Comparison of ENCODE assay signal across 14 cellular contexts in the genomic region with DNA sequence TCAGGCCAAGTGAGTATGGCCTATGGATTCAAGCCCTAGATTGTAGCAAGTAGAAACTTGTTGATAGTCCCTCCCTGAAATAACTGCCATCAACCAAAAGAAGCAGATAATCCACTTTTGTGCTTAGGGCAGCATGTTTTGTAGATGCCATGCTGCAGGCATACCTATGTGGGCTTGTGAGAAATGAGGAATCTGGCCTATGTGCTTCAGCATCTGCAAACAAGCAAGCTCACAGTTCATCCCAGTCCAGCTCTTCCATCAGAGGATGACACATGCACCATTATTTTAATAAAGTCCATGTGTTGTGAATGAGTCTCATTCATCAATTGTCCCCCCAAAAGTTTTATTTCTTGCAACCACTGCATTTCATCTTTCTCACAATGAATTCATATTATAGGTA.
DNase-seq lines count a peak whose midpoint lies in the region; ATAC-seq and TF ChIP-seq lines count a peak whose summit lies in the region.
"Had no signal": no experiment of that assay in that cellular context is flagged by ENCODE, and none has a peak within 500 bp of the region (broad histone marks: within the 10 kb centered on the region; RNA-seq: fewer than 3 reads in every experiment).

No MANE protein-coding gene starts in this region.

- H3K27me3 ChIP-seq in neural progenitor cell: no peaks in the 10 kb centered on the region
- H3K27me3 ChIP-seq: cardiac muscle cell had no signal

- H2AFZ ChIP-seq in neural progenitor cell (replicated peaks): no peak overlapping the region

- no peaks in the 10 kb centered on the region for H4K20me1 ChIP-seq in neural progenitor cell (ENCODE audit: low read depth)

- H3K27ac ChIP-seq in neural progenitor cell: no peak overlapping the region
- H3K27ac ChIP-seq: cardiac muscle cell had no signal

- H3K4me3 Mint-ChIP-seq in natural killer cell treated with Interleukin-12 subunit alpha and Interleukin-12 subunit beta and Interleukin-15 and Interleukin-18, amount 100 ng/mL, for 72 hours: peak overlapping the region; percentile 43
- H3K4me3 Mint-ChIP-seq in natural killer cell: no peak overlapping the region
- H3K4me3 Mint-ChIP-seq in activated naive CD8-positive, alpha-beta T cell treated with anti-CD3 and anti-CD28 coated beads for 36 hours: no peak overlapping the region
- no peak overlapping the region for H3K4me3 Mint-ChIP-seq in neural progenitor cell
- H3K4me3 Mint-ChIP-seq: T-helper 1 cell treated with Interleukin-12 subunit alpha and Interleukin-12 subunit beta and Interleukin-4 antibody, amounts not matched to agents 30 μg/mL and 1 μg/mL, for 36 hours had no signal

- no peak overlapping the region for H3K9ac ChIP-seq in neural progenitor cell

- ATAC-seq in natural killer cell treated with Interleukin-12 subunit alpha and Interleukin-12 subunit beta and Interleukin-15 and Interleukin-18, amount 100 ng/mL, for 72 hours: no peak
- no peak for ATAC-seq in natural killer cell

- H3K36me3 ChIP-seq in neural progenitor cell: no peaks in the 10 kb centered on the region
- H3K36me3 ChIP-seq: cardiac muscle cell had no signal

- no peak overlapping the region for H3K4me2 ChIP-seq in neural progenitor cell

- peaks cover 20 to 23% of the 10 kb centered on the region in 2 donors for H3K4me1 Mint-ChIP-seq in natural killer cell treated with Interleukin-12 subunit alpha and Interleukin-12 subunit beta and Interleukin-15 and Interleukin-18, amount 100 ng/mL, for 72 hours (ENCODE audit: low read depth in 2 of 2)
- peaks cover 0 to 4% of the 10 kb centered on the region in 2 donors for H3K4me1 Mint-ChIP-seq in natural killer cell
- peaks cover 13% of the 10 kb centered on the region for H3K4me1 Mint-ChIP-seq in activated naive CD8-positive, alpha-beta T cell treated with anti-CD3 and anti-CD28 coated beads for 36 hours
- peaks cover 2% of the 10 kb centered on the region for H3K4me1 Mint-ChIP-seq in neural progenitor cell

- no peak for DNase-seq in natural killer cell treated with Interleukin-12 subunit alpha and Interleukin-12 subunit beta and Interleukin-15 and Interleukin-18, amount 100 ng/mL, for 72 hours (ENCODE audit: low spot score)
- DNase-seq in natural killer cell: no peak
- no peak for DNase-seq in activated naive CD8-positive, alpha-beta T cell treated with anti-CD3 and anti-CD28 coated beads for 36 hours
- peak; percentile 83 to 86 for DNase-seq in foreskin fibroblast
- no peak for DNase-seq in HuH-7 (ENCODE audit: low spot score)
- no peak for DNase-seq in NCI-H2029 treated with DMSO at 0.1 percent for 48 hours (lab: John Stamatoyannopoulos, UW)
- DNase-seq in neural progenitor cell (ENCODE audit: low spot score): no peak
- DNase-seq in NCI-H748 (lab: John Stamatoyannopoulos, UW; ENCODE audit: unreplicated experiment): no peak
- DNase-seq: activated CD4-positive, alpha-beta T cell treated with anti-CD3 and anti-CD28 coated beads, Interleukin-2, amount 50 U/mL, for 48 hours; C1 segment of cervical spinal cord; GOT3 had no signal

- peaks cover 10% of the 10 kb centered on the region for H3K9me3 Mint-ChIP-seq in natural killer cell treated with Interleukin-12 subunit alpha and Interleukin-12 subunit beta and Interleukin-15 and Interleukin-18, amount 100 ng/mL, for 72 hours
- H3K9me3 Mint-ChIP-seq in natural killer cell (peaks cover 0 to 2% of the 10 kb centered on the region in 2 donors), neural progenitor cell (peaks cover 3% of the 10 kb centered on the region)
- H3K9me3 Mint-ChIP-seq in activated naive CD8-positive, alpha-beta T cell treated with anti-CD3 and anti-CD28 coated beads for 36 hours: peaks cover 8% of the 10 kb centered on the region

- peak overlapping the region; percentile 77 to 78 for H3K27ac Mint-ChIP-seq in natural killer cell treated with Interleukin-12 subunit alpha and Interleukin-12 subunit beta and Interleukin-15 and Interleukin-18, amount 100 ng/mL, for 72 hours
- H3K27ac Mint-ChIP-seq in natural killer cell (no peak overlapping the region), neural progenitor cell (no peak overlapping the region)
- H3K27ac Mint-ChIP-seq in activated naive CD8-positive, alpha-beta T cell treated with anti-CD3 and anti-CD28 coated beads for 36 hours: peak overlapping the region; percentile 27
- H3K27ac Mint-ChIP-seq: T-helper 1 cell treated with Interleukin-12 subunit alpha and Interleukin-12 subunit beta and Interleukin-4 antibody, amounts not matched to agents 30 μg/mL and 1 μg/mL, for 36 hours had no signal

- H3F3A ChIP-seq in neural progenitor cell (ENCODE audit: low read depth): no peaks in the 10 kb centered on the region

- intact Hi-C loops in natural killer cell (cut with micrococcal nuclease): no loop called here

- peaks cover 26% of the 10 kb centered on the region for H3K36me3 Mint-ChIP-seq in natural killer cell treated with Interleukin-12 subunit alpha and Interleukin-12 subunit beta and Interleukin-15 and Interleukin-18, amount 100 ng/mL, for 72 hours
- H3K36me3 Mint-ChIP-seq in natural killer cell (no peaks in the 10 kb centered on the region), neural progenitor cell (no peaks in the 10 kb centered on the region)
- H3K36me3 Mint-ChIP-seq in activated naive CD8-positive, alpha-beta T cell treated with anti-CD3 and anti-CD28 coated beads for 36 hours: peaks cover 3% of the 10 kb centered on the region

- H3K9me3 ChIP-seq in neural progenitor cell (ENCODE audit: low read depth): peaks cover 15% of the 10 kb centered on the region

- H3K4me3 ChIP-seq in foreskin fibroblast (ENCODE audit: low read depth in 1 of 2, low read length in 2 of 2) (no peak overlapping the region), neural progenitor cell (no peak overlapping the region)
- H3K4me3 ChIP-seq: cardiac muscle cell, lung had no signal

- TF ChIP-seq CTCF in natural killer cell (IDR thresholded peaks at IDR 0.05) (no peak), foreskin fibroblast (IDR thresholded peaks at IDR 0.05; ENCODE audit: low read depth, low read length) (no peak), neural progenitor cell (IDR thresholded peaks at IDR 0.05) (no peak)

- no peaks in the 10 kb centered on the region for H3K79me2 ChIP-seq in neural progenitor cell (ENCODE audit: low read depth)

- H3K27me3 Mint-ChIP-seq in natural killer cell treated with Interleukin-12 subunit alpha and Interleukin-12 subunit beta and Interleukin-15 and Interleukin-18, amount 100 ng/mL, for 72 hours: peaks cover 0 to 15% of the 10 kb centered on the region in 2 donors
- H3K27me3 Mint-ChIP-seq in natural killer cell (ENCODE audit: low read depth in 2 of 2): peaks cover 4 to 25% of the 10 kb centered on the region in 2 donors
- no peaks in the 10 kb centered on the region for H3K27me3 Mint-ChIP-seq in activated naive CD8-positive, alpha-beta T cell treated with anti-CD3 and anti-CD28 coated beads for 36 hours
- no peaks in the 10 kb centered on the region for H3K27me3 Mint-ChIP-seq in neural progenitor cell (ENCODE audit: insufficient read depth, low read depth)

- no peaks in the 10 kb centered on the region for H3K4me1 ChIP-seq in neural progenitor cell

Comparison
In these comparisons a context has a peak if more than half of its experiments do, and no peak if none do; other contexts are left out.
1. H3K27ac Mint-ChIP-seq: peak in natural killer cell treated with Interleukin-12 subunit alpha and Interleukin-12 subunit beta and Interleukin-15 and Interleukin-18, amount 100 ng/mL, for 72 hours (2 of 2) and activated naive CD8-positive, alpha-beta T cell treated with anti-CD3 and anti-CD28 coated beads for 36 hours (single experiment); none in natural killer cell (0 of 2) and neural progenitor cell (single experiment).
2. DNase-seq: peak in foreskin fibroblast (2 of 2); none in natural killer cell treated with Interleukin-12 subunit alpha and Interleukin-12 subunit beta and Interleukin-15 and Interleukin-18, amount 100 ng/mL, for 72 hours (single experiment), natural killer cell (single experiment), activated naive CD8-positive, alpha-beta T cell treated with anti-CD3 and anti-CD28 coated beads for 36 hours (single experiment), HuH-7 (single experiment), NCI-H2029 treated with DMSO at 0.1 percent for 48 hours (single experiment), neural progenitor cell (single experiment) and NCI-H748 (single experiment).